ENCODE assay signal across 22 cellular contexts in the genomic region with DNA sequence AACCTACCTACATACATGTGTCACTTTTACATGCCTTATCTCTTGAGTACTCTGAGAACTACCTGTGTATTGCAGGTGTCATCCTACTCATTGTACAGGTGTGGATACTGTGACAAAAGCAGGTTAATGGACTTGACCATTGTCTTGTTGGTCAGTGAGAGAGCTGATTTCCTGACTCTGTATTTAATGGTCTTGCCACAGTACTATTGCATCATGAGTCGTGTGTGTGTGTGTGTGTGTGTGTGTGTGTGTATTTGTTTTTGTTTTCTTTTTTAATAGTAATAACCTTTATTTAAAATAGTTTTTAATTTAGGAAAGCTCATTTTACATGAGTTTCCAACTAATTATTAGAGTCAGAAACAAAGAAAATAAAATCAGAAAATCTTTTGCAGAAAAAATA. TPM values are rescaled to one million over a fixed set of nuclear protein-coding genes. Genes with fewer than 3 reads are reported as not detected.
DNase-seq lines count a peak whose midpoint lies in the region; ATAC-seq and TF ChIP-seq lines count a peak whose summit lies in the region.
"Had no signal": no experiment of that assay in that cellular context is flagged by ENCODE, and none has a peak within 500 bp of the region (broad histone marks: within the 10 kb centered on the region; RNA-seq: fewer than 3 reads in every experiment).

No MANE protein-coding gene starts in this region.

- H3K4me1 Mint-ChIP-seq in WTC11 = peaks cover 37% of the 10 kb centered on the region
- H3K4me1 Mint-ChIP-seq in stimulated activated effector memory CD8-positive, alpha-beta T cell treated with anti-CD3 and anti-CD28 coated beads, Interleukin-12 subunit alpha, Interleukin-12 subunit beta, amount 100 ng/mL, for 72 hours = peaks cover 83% of the 10 kb centered on the region

- H3K4me3 ChIP-seq in fibroblast of the aortic adventitia (ENCODE audit: low read depth, low read length) = no peak overlapping the region
- H3K4me3 ChIP-seq: hepatocyte, skin epidermis, tibial artery had no signal

- H3K27ac Mint-ChIP-seq in WTC11 = no peak overlapping the region
- H3K27ac Mint-ChIP-seq in stimulated activated effector memory CD8-positive, alpha-beta T cell treated with anti-CD3 and anti-CD28 coated beads, Interleukin-12 subunit alpha, Interleukin-12 subunit beta, amount 100 ng/mL, for 72 hours = no peak overlapping the region
- H3K27ac Mint-ChIP-seq: brain had no signal

- ATAC-seq in WTC11 = no peak
- no peak for ATAC-seq in stimulated activated effector memory CD8-positive, alpha-beta T cell treated with anti-CD3 and anti-CD28 coated beads, Interleukin-12 subunit alpha, Interleukin-12 subunit beta, amount 100 ng/mL, for 72 hours
- ATAC-seq: left colon, PC-3 had no signal

- CTCF ChIA-PET in WTC11 (lab: Charles Lee) = no interaction called here

- TF ChIP-seq CTCF in WTC11 (IDR thresholded peaks at IDR 0.05) (no peak), fibroblast of the aortic adventitia (IDR thresholded peaks at IDR 0.05; ENCODE audit: insufficient read depth, low read length) (no peak), GM20000 (IDR thresholded peaks at IDR 0.05; ENCODE audit: extremely low read depth, missing control alignments) (no peak)

- H3K36me3 Mint-ChIP-seq in WTC11 = peaks cover 39% of the 10 kb centered on the region
- H3K36me3 Mint-ChIP-seq in stimulated activated effector memory CD8-positive, alpha-beta T cell treated with anti-CD3 and anti-CD28 coated beads, Interleukin-12 subunit alpha, Interleukin-12 subunit beta, amount 100 ng/mL, for 72 hours = peaks cover 70% of the 10 kb centered on the region

- H3K27me3 Mint-ChIP-seq in WTC11 (ENCODE audit: low read depth) = no peaks in the 10 kb centered on the region
- H3K27me3 Mint-ChIP-seq: brain; CD4-positive, alpha-beta memory T cell had no signal

- DNase-seq in NCI-H2081 (lab: John Stamatoyannopoulos, UW) (peak; percentile 9 to 23), NCI-H2081 treated with DMSO at 0.1 percent for 48 hours (lab: John Stamatoyannopoulos, UW) (no peak), WTC11 (ENCODE audit: low spot score) (no peak), fibroblast of the aortic adventitia (ENCODE audit: low read depth) (peak; percentile 25), cerebellar nuclear complex (lab: John Stamatoyannopoulos, UW) (no peak), iPS-NIHi7 (ENCODE audit: extremely low spot score) (no peak), GM20000 (ENCODE audit: low spot score) (no peak)
- DNase-seq in stimulated activated effector memory CD8-positive, alpha-beta T cell treated with anti-CD3 and anti-CD28 coated beads, Interleukin-12 subunit alpha, Interleukin-12 subunit beta, amount 100 ng/mL, for 72 hours (ENCODE audit: low spot score in 2 of 2) = no peak
- DNase-seq: activated CD4-positive, alpha-beta T cell treated with anti-CD3 and anti-CD28 coated beads for 4 hours; activated CD8-positive, alpha-beta memory T cell treated with anti-CD3 and anti-CD28 coated beads, Interleukin-2, amount 50 U/mL, for 4 hours; activated naive CD4-positive, alpha-beta T cell treated with anti-CD3 and anti-CD28 coated beads, Interleukin-2, amount 50 U/mL, for 16 hours; CD4-positive, alpha-beta memory T cell; Karpas-422; left colon; NCI-H1436 treated with DMSO at 0.1 percent for 48 hours; NCI-H446; PC-3; T-helper 9 cell; tibial artery had no signal

- no peak overlapping the region for H3K4me3 Mint-ChIP-seq in WTC11
- peak overlapping the region; percentile 41 for H3K4me3 Mint-ChIP-seq in stimulated activated effector memory CD8-positive, alpha-beta T cell treated with anti-CD3 and anti-CD28 coated beads, Interleukin-12 subunit alpha, Interleukin-12 subunit beta, amount 100 ng/mL, for 72 hours
- H3K4me3 Mint-ChIP-seq: brain had no signal

- POLR2A ChIA-PET in WTC11 (lab: Charles Lee) = interaction anchor here (1.8 kb wide), 1 partner anchor 8 kb away, joined by 6 read pairs; a partner anchor contains a TSS

- H3K9me3 Mint-ChIP-seq in WTC11 = peaks cover 9% of the 10 kb centered on the region
- peaks cover 2% of the 10 kb centered on the region for H3K9me3 Mint-ChIP-seq in stimulated activated effector memory CD8-positive, alpha-beta T cell treated with anti-CD3 and anti-CD28 coated beads, Interleukin-12 subunit alpha, Interleukin-12 subunit beta, amount 100 ng/mL, for 72 hours

TF ChIP-seq in WTC11, 78 proteins besides CTCF, POLR2A, EP300 and RAD21:
- TF ChIP-seq NFE2L1 (CRISPR knock-in tag; IDR thresholded peaks at IDR 0.05) = no peak
- TF ChIP-seq ZNF423 (CRISPR knock-in tag; IDR thresholded peaks at IDR 0.05) = no peak
- no peak for TF ChIP-seq MYBL2 (CRISPR knock-in tag; IDR thresholded peaks at IDR 0.05)
- no peak for TF ChIP-seq NR1H2 (CRISPR knock-in tag; IDR thresholded peaks at IDR 0.05)
- 0 out of 2 replicates have a peak, but pooled peaks have one; percentile 34 for TF ChIP-seq GABPB1 (CRISPR knock-in tag; IDR thresholded peaks at IDR 0.05)
TF ChIP-seq in WTC11: peak in this region for 1.

RNA-seq across cellular contexts. Expression of a gene that starts 7.7 kb away (rescaled TPM):
- total RNA-seq in WTC11 (2021) (48.3 to 57.0 TPM (median 53.4 TPM) in 3 replicates), fibroblast of the aortic adventitia (ENCODE audit: low replicate concordance) (37.9 and 150 TPM in 2 replicates)

Comparison
In these comparisons a context has a peak if more than half of its experiments do, and no peak if none do; other contexts are left out.
1. DNase-seq: peak in NCI-H2081 (2 of 2) and fibroblast of the aortic adventitia (single experiment); none in NCI-H2081 treated with DMSO at 0.1 percent for 48 hours (single experiment), WTC11 (single experiment), stimulated activated effector memory CD8-positive, alpha-beta T cell treated with anti-CD3 and anti-CD28 coated beads, Interleukin-12 subunit alpha, Interleukin-12 subunit beta, amount 100 ng/mL, for 72 hours (0 of 2), cerebellar nuclear complex (0 of 2), iPS-NIHi7 (single experiment) and GM20000 (single experiment).